20 cellular contexts compared by ENCODE assay signal in genomic region chr4:128353791-128354190, GRCh38.
A peak's percentile ranks its signal among the peaks of the same experiment; 100 is the strongest.
DNase-seq lines count a peak whose midpoint lies in the region; FAIRE-seq and TF ChIP-seq lines count a peak whose summit lies in the region.
"Had no signal": no experiment of that assay in that cellular context is flagged by ENCODE, and none has a peak within 500 bp of the region (broad histone marks: within the 10 kb centered on the region; RNA-seq: fewer than 3 reads in every experiment).

No MANE protein-coding gene starts in this region.

- H3K36me3 Mint-ChIP-seq in chondrocyte (ENCODE audit: low read depth) = no peaks in the 10 kb centered on the region
- H3K36me3 Mint-ChIP-seq in nephron (ENCODE audit: low read depth) = peaks cover 4% of the 10 kb centered on the region

- peaks cover 20% of the 10 kb centered on the region for H3K9me3 ChIP-seq in HUES6 (ENCODE audit: control insufficient read depth, insufficient read depth, low read depth, low read length)
- H3K9me3 ChIP-seq: BE2C, sigmoid colon, upper lobe of right lung had no signal

- H3K27ac ChIP-seq in HUES6 (ENCODE audit: low read depth, low read length) = peak overlapping the region; percentile 52; the same call in 1 of the 2 replicates
- no peak overlapping the region for H3K27ac ChIP-seq in dorsolateral prefrontal cortex
- H3K27ac ChIP-seq: neural progenitor cell, upper lobe of right lung had no signal

- H3K4me1 Mint-ChIP-seq in chondrocyte (ENCODE audit: low read depth) = peaks cover 72% of the 10 kb centered on the region
- peaks cover 20% of the 10 kb centered on the region for H3K4me1 Mint-ChIP-seq in nephron

- H3K27ac Mint-ChIP-seq in chondrocyte (ENCODE audit: unreplicated experiment) (peak overlapping the region; percentile 71), nephron (peak overlapping the region; percentile 67 to 91 (median 88))
- H3K27ac Mint-ChIP-seq: neural progenitor cell had no signal

- H3K4me3 Mint-ChIP-seq in chondrocyte (ENCODE audit: unreplicated experiment) (no peak overlapping the region), nephron (no peak overlapping the region)
- H3K4me3 Mint-ChIP-seq: brain, neural progenitor cell had no signal

- H3K27me3 ChIP-seq in HUES6 (ENCODE audit: control insufficient read depth, insufficient read depth, low read length) (no peaks in the 10 kb centered on the region), dorsolateral prefrontal cortex (no peaks in the 10 kb centered on the region)
- H3K27me3 ChIP-seq: BE2C, neural progenitor cell, sigmoid colon, upper lobe of right lung had no signal

- H3K4me3 ChIP-seq in HUES6 (ENCODE audit: low read depth, low read length) = no peak overlapping the region
- H3K4me3 ChIP-seq in dorsolateral prefrontal cortex = no peak overlapping the region
- H3K4me3 ChIP-seq: neural progenitor cell, sigmoid colon, upper lobe of right lung had no signal

- TF ChIP-seq CTCF in chondrocyte (IDR thresholded peaks at IDR 0.05) (no peak), nephron (IDR thresholded peaks at IDR 0.05; ENCODE audit: unreplicated experiment in 3 of 3) (no peak), dorsolateral prefrontal cortex (IDR thresholded peaks at IDR 0.05 in 54 of 56, conservative IDR thresholded peaks at IDR 0.05 in 2 of 56; ENCODE audit: low read depth in 1 of 56, partially characterized antibody in 56 of 56) (no peak)

- H3K4me1 ChIP-seq in HUES6 (ENCODE audit: control insufficient read depth, insufficient read depth, low read length) = peaks cover 35% of the 10 kb centered on the region
- H3K4me1 ChIP-seq: neural progenitor cell had no signal

- peak; percentile 7 for DNase-seq in DMS 273 (lab: John Stamatoyannopoulos, UW; ENCODE audit: unreplicated experiment)
- DNase-seq in chondrocyte (ENCODE audit: low spot score) = no peak
- no peak for DNase-seq in NCI-H2029 (lab: John Stamatoyannopoulos, UW)
- no peak for DNase-seq in activated CD4-positive, alpha-beta T cell treated with anti-CD3 and anti-CD28 coated beads for 1 hour
- no peak for DNase-seq in dorsolateral prefrontal cortex
- DNase-seq in GM19239 (ENCODE audit: insufficient read length, low spot score) = no peak
- DNase-seq: activated CD4-positive, CD25-positive, alpha-beta regulatory T cell; activated gamma-delta T cell; DND-41; NCI-H1436 treated with DMSO at 0.1 percent for 48 hours; NCI-H524 treated with DMSO at 0.1 percent for 48 hours; sigmoid colon; stimulated activated CD4-positive, alpha-beta T cell treated with anti-CD3 and anti-CD28 coated beads, Interleukin-4, amount 100 ng/mL, for 24 hours; T-helper 1 cell; upper lobe of right lung had no signal

- H3K36me3 ChIP-seq in HUES6 (ENCODE audit: control insufficient read depth, insufficient read depth, low read length) = no peaks in the 10 kb centered on the region
- H3K36me3 ChIP-seq: BE2C, neural progenitor cell, sigmoid colon, upper lobe of right lung had no signal

- peak overlapping the region; percentile 10 for H3K9ac ChIP-seq in HUES6 (ENCODE audit: low read length)
- H3K9ac ChIP-seq: neural progenitor cell had no signal

- no peaks in the 10 kb centered on the region for H3K27me3 Mint-ChIP-seq in chondrocyte (ENCODE audit: low read depth)
- H3K27me3 Mint-ChIP-seq in nephron (ENCODE audit: low read depth) = no peaks in the 10 kb centered on the region

- FAIRE-seq in GM19239 (lab: Jason Lieb, UNC) = no peak

- intact Hi-C loops in dorsolateral prefrontal cortex (cut with DNase I) = no loop called here

- H3K9me3 Mint-ChIP-seq in chondrocyte (ENCODE audit: low read depth) = no peaks in the 10 kb centered on the region
- H3K9me3 Mint-ChIP-seq in nephron = peaks cover 3% of the 10 kb centered on the region
- H3K9me3 Mint-ChIP-seq: neural progenitor cell had no signal
